1 cellular context compared by ENCODE assay signal in the genomic region with DNA sequence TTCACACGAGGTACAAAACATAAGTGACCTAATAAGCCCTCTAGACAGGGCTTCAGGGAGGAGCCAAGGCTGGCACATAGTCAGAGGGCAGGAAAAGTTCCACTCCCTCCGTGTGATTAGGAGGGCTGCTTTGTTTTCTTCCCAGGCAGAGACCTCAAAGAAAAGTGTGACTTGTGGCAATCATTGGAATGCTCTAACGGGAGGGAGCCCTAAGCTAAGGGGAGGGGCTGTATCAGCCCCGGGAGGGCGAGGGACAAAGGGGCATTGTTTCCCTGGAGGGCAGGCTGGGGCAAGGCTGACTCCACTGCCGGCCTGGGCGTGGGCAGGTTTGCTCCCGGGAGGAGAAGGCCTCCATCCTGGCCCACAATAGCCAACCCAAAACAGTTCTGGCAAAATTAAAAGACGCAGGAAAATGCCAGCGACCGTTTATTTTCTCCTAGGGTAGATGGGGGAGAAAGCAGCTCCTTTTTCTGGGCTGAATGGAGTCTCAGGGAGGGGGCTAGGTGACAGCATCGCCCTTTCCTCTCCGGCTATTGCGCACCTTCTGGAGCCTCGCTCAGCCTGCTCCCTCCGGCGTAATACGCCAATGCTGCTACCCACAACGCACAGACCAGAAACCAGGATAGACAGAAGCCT.
TF ChIP-seq lines count a peak whose summit lies in the region.

No MANE protein-coding gene starts in this region.

TF ChIP-seq in H1, 55 proteins besides CTCF, POLR2A, EP300 and RAD21 (continued from another document):
- TF ChIP-seq POLR2AphosphoS5 (IDR thresholded peaks at IDR 0.05; ENCODE audit: low read depth, low read length) (peak; percentile 86), SP1 (IDR thresholded peaks at IDR 0.05; ENCODE audit: low read depth, low read length) (0 out of 2 replicates have a peak, but pooled peaks have one; percentile 22)
TF ChIP-seq in H1: peak in this region for 6.
